10 cellular contexts compared by ENCODE assay signal in genomic region chr2:28407131-28407975, GRCh38. TPM values are rescaled to one million over a fixed set of nuclear protein-coding genes. Genes with fewer than 3 reads are reported as not detected.
A peak's percentile ranks its signal among the peaks of the same experiment; 100 is the strongest.
DNase-seq lines count a peak whose midpoint lies in the region; ATAC-seq and TF ChIP-seq lines count a peak whose summit lies in the region.
"Had no signal": no experiment of that assay in that cellular context is flagged by ENCODE, and none has a peak within 500 bp of the region (broad histone marks: within the 10 kb centered on the region; RNA-seq: fewer than 3 reads in every experiment).

No MANE protein-coding gene starts in this region.

- H3K4me3 Mint-ChIP-seq in activated T-helper 1 cell treated with anti-CD3 and anti-CD28 coated beads, Interleukin-12 subunit alpha, Interleukin-12 subunit beta, Interleukin-2, Interleukin-4 antibody, amounts not matched to agents 30 ng/mL and 10 ng/mL and 1 ng/mL, durations not matched to agents 14 hours and 24 hours and 36 hours: no peak overlapping the region
- H3K4me3 Mint-ChIP-seq: GM23338 had no signal

- peaks cover 14% of the 10 kb centered on the region; the same call in 1 of the 2 replicates for H4K20me1 ChIP-seq in GM23248 (ENCODE audit: insufficient read depth)
- no peaks in the 10 kb centered on the region for H4K20me1 ChIP-seq in MM.1S (ENCODE audit: insufficient read depth, low read length)

- H3K4me1 ChIP-seq in GM23248 (ENCODE audit: insufficient read depth) (peaks cover 24% of the 10 kb centered on the region), heart left ventricle (peaks cover 0 to 98% (median 32%) of the 10 kb centered on the region in 12 donors), sigmoid colon (peaks cover 0 to 84% (median 58%) of the 10 kb centered on the region in 4 donors), MM.1S (ENCODE audit: low read length) (no peaks in the 10 kb centered on the region)

- H3K4me1 Mint-ChIP-seq in activated T-helper 1 cell treated with anti-CD3 and anti-CD28 coated beads, Interleukin-12 subunit alpha, Interleukin-12 subunit beta, Interleukin-2, Interleukin-4 antibody, amounts not matched to agents 30 ng/mL and 10 ng/mL and 1 ng/mL, durations not matched to agents 14 hours and 24 hours and 36 hours (ENCODE audit: low read depth): peaks cover 67% of the 10 kb centered on the region

- peak overlapping the region; percentile 50; the same call in 1 of the 2 replicates for H3K9ac ChIP-seq in GM23248
- H3K9ac ChIP-seq in MM.1S (ENCODE audit: low read length): no peak overlapping the region

- H3K9me3 Mint-ChIP-seq in activated T-helper 1 cell treated with anti-CD3 and anti-CD28 coated beads, Interleukin-12 subunit alpha, Interleukin-12 subunit beta, Interleukin-2, Interleukin-4 antibody, amounts not matched to agents 30 ng/mL and 10 ng/mL and 1 ng/mL, durations not matched to agents 14 hours and 24 hours and 36 hours: no peaks in the 10 kb centered on the region
- H3K9me3 Mint-ChIP-seq: GM23338 had no signal

- peak overlapping the region; percentile 61 for H3K27ac Mint-ChIP-seq in activated T-helper 1 cell treated with anti-CD3 and anti-CD28 coated beads, Interleukin-12 subunit alpha, Interleukin-12 subunit beta, Interleukin-2, Interleukin-4 antibody, amounts not matched to agents 30 ng/mL and 10 ng/mL and 1 ng/mL, durations not matched to agents 14 hours and 24 hours and 36 hours
- H3K27ac Mint-ChIP-seq: GM23338 had no signal

- peaks cover 64% of the 10 kb centered on the region for H3K36me3 Mint-ChIP-seq in activated T-helper 1 cell treated with anti-CD3 and anti-CD28 coated beads, Interleukin-12 subunit alpha, Interleukin-12 subunit beta, Interleukin-2, Interleukin-4 antibody, amounts not matched to agents 30 ng/mL and 10 ng/mL and 1 ng/mL, durations not matched to agents 14 hours and 24 hours and 36 hours (ENCODE audit: low read depth)

- ATAC-seq in heart left ventricle: peak in 2 of 4 donors; percentile 4 to 10
- ATAC-seq in GM18909 (IDR thresholded peaks at IDR 0.05; ENCODE audit: poor library complexity, unreplicated experiment): no peak
- ATAC-seq: GM23338 had no signal

- H2AFZ ChIP-seq in GM23248 (no peak overlapping the region), MM.1S (ENCODE audit: low read length) (no peak overlapping the region)
- H2AFZ ChIP-seq: GM23338 had no signal

- no peaks in the 10 kb centered on the region for H3K9me3 ChIP-seq in GM23248 (ENCODE audit: low read depth)
- no peaks in the 10 kb centered on the region for H3K9me3 ChIP-seq in heart left ventricle
- no peaks in the 10 kb centered on the region for H3K9me3 ChIP-seq in sigmoid colon
- no peaks in the 10 kb centered on the region for H3K9me3 ChIP-seq in MM.1S (replicated peaks; ENCODE audit: insufficient read depth, low read length)

- no peak for TF ChIP-seq EP300 in sigmoid colon (IDR thresholded peaks at IDR 0.05)

- TF ChIP-seq CTCF in heart left ventricle (IDR thresholded peaks at IDR 0.05) (no peak), sigmoid colon (IDR thresholded peaks at IDR 0.05) (no peak), MM.1S (IDR thresholded peaks at IDR 0.05; ENCODE audit: low read length) (no peak)

- H3K27me3 ChIP-seq in GM23248 (replicated peaks; ENCODE audit: insufficient read depth) (no peaks in the 10 kb centered on the region), heart left ventricle (no peaks in the 10 kb centered on the region), sigmoid colon (no peaks in the 10 kb centered on the region), MM.1S (replicated peaks; ENCODE audit: insufficient read depth, low read length) (no peaks in the 10 kb centered on the region)

- TF ChIP-seq POLR2A in heart left ventricle (IDR thresholded peaks at IDR 0.05): no peak
- no peak for TF ChIP-seq POLR2A in sigmoid colon (IDR thresholded peaks at IDR 0.05)

- H3K27ac ChIP-seq in GM23248 (peak overlapping the region; percentile 67), heart left ventricle (peak overlapping the region in 9 of 12 donors; percentile 11 to 87 (median 28)), sigmoid colon (peak overlapping the region; percentile 34 to 72 (median 62)), MM.1S (ENCODE audit: low read length) (no peak overlapping the region)

- no peak overlapping the region for H3K4me3 ChIP-seq in GM23248
- no peak overlapping the region for H3K4me3 ChIP-seq in heart left ventricle
- no peak overlapping the region for H3K4me3 ChIP-seq in sigmoid colon
- H3K4me3 ChIP-seq in MM.1S (ENCODE audit: low read length): no peak overlapping the region
- H3K4me3 ChIP-seq: GM23338 had no signal

- in situ Hi-C loops in GM23248 (cut with MboI): no loop called here

- H3K79me2 ChIP-seq in GM23248 (ENCODE audit: insufficient read depth) (peaks cover 97% of the 10 kb centered on the region), MM.1S (ENCODE audit: low read length) (peaks cover under 1% of the 10 kb centered on the region; the same call in 1 of the 2 replicates)

- H3K27me3 Mint-ChIP-seq in activated T-helper 1 cell treated with anti-CD3 and anti-CD28 coated beads, Interleukin-12 subunit alpha, Interleukin-12 subunit beta, Interleukin-2, Interleukin-4 antibody, amounts not matched to agents 30 ng/mL and 10 ng/mL and 1 ng/mL, durations not matched to agents 14 hours and 24 hours and 36 hours (ENCODE audit: insufficient read depth): no peaks in the 10 kb centered on the region

- intact Hi-C loops in activated T-helper 1 cell treated with anti-CD3 and anti-CD28 coated beads, Interleukin-12 subunit alpha, Interleukin-12 subunit beta, Interleukin-2, Interleukin-4 antibody, amounts not matched to agents 30 ng/mL and 10 ng/mL and 1 ng/mL, durations not matched to agents 14 hours and 24 hours and 36 hours (cut with micrococcal nuclease): no loop called here
- intact Hi-C loops in heart left ventricle (cut with DNase I): loop anchor here in 2 of 10 donors (5.0 to 10.0 kb wide), 3 partner anchors 453 to 705 kb away; partner anchors contain the start of genes BABAM2 (in 1 of the 2) and RBKS (in 1 of the 2)
- intact Hi-C loops in sigmoid colon (cut with DNase I): no loop called here

- peak overlapping the region; percentile 43 for H3K4me2 ChIP-seq in GM23248 (ENCODE audit: unreplicated experiment)
- no peak overlapping the region for H3K4me2 ChIP-seq in MM.1S (ENCODE audit: low read depth, low read length)
- H3K4me2 ChIP-seq: GM23338 had no signal

- 71 to 78% methylated on average over 8 of the region's 8 CpGs for WGBS in GM23248 (ENCODE audit: low coverage in 1 of 2, low lambda C conversion rate in 2 of 2, missing lambda C conversion rate in 2 of 2), 2 experiments
- WGBS in heart left ventricle, 4 donors: 68 to 88% (median 83%) methylated on average over 6 to 8 of the region's 8 CpGs
- 84 to 87% methylated on average over 8 of the region's 8 CpGs for WGBS in sigmoid colon, 2 donors

- H3K9me2 ChIP-seq in GM23248 (ENCODE audit: insufficient read depth): no peaks in the 10 kb centered on the region
- H3K9me2 ChIP-seq in MM.1S (replicated peaks; ENCODE audit: insufficient read depth, low read length): no peaks in the 10 kb centered on the region

- H3K36me3 ChIP-seq in GM23248 (ENCODE audit: low read depth) (peaks cover 80% of the 10 kb centered on the region), heart left ventricle (peaks cover 9 to 100% (median 93%) of the 10 kb centered on the region in 9 donors), sigmoid colon (peaks cover 81 to 99% (median 87%) of the 10 kb centered on the region in 4 donors), MM.1S (replicated peaks; ENCODE audit: insufficient read depth, low read length) (no peaks in the 10 kb centered on the region; the same call in 1 of the 2 replicates)

- DNase-seq in GM23248: no peak
- no peak for DNase-seq in activated T-helper 1 cell treated with anti-CD3 and anti-CD28 coated beads, Interleukin-12 subunit alpha, Interleukin-12 subunit beta, Interleukin-2, Interleukin-4 antibody, amounts not matched to agents 30 ng/mL and 10 ng/mL and 1 ng/mL, durations not matched to agents 14 hours and 24 hours and 36 hours (ENCODE audit: low spot score)
- DNase-seq in heart left ventricle: no peak
- peak; percentile 64 for DNase-seq in sigmoid colon
- DNase-seq in SK-N-DZ (ENCODE audit: low spot score): no peak
- no peak for DNase-seq in MM.1S
- no peak for DNase-seq in T-helper 9 cell
- DNase-seq: NCI-H1092 treated with DMSO at 0.1 percent for 48 hours had no signal

- H3F3A ChIP-seq in GM23248 (ENCODE audit: insufficient read depth): peaks cover 75% of the 10 kb centered on the region
- no peaks in the 10 kb centered on the region for H3F3A ChIP-seq in MM.1S (ENCODE audit: insufficient read depth, low read length)

RNA-seq across cellular contexts. Expression of gene FOSL2, which starts 14.7 kb away (rescaled TPM):
- total RNA-seq in GM23248 (2014; rRNA removed; shearing (Covaris generic)): 78.0 and 83.5 TPM in 2 replicates
- polyA plus RNA-seq in GM23248 (2016; fragmentation: Nextera tagmentation; extraction: Ambion mirVana): 42.4 and 45.0 TPM in 2 replicates
- 54.9 and 55.0 TPM in 2 replicates for total RNA-seq in activated T-helper 1 cell treated with anti-CD3 and anti-CD28 coated beads, Interleukin-12 subunit alpha, Interleukin-12 subunit beta, Interleukin-2, Interleukin-4 antibody, amounts not matched to agents 30 ng/mL and 10 ng/mL and 1 ng/mL, durations not matched to agents 14 hours and 24 hours and 36 hours
- total RNA-seq in heart left ventricle: 100 to 1,000 TPM in 2 of 9 donors, 10 to 100 TPM in 7; 26.2 to 144 (median 50.2) TPM
- polyA plus RNA-seq in heart left ventricle: 10 to 100 TPM; 15.2 to 66.2 TPM
- 100 to 1,000 TPM in 1 of 4 donors, 10 to 100 TPM in 3; 38.9 to 208 (median 67.3) TPM for total RNA-seq in sigmoid colon
- polyA plus RNA-seq in sigmoid colon: 10 to 100 TPM; 30.0 to 66.2 (median 55.0) TPM
- polyA plus RNA-seq in SK-N-DZ (2014; cell fraction: cytosol; rRNA removed): 0.57 and 0.89 TPM in 2 replicates
- polyA plus RNA-seq in SK-N-DZ (2014; cell fraction: nucleus; rRNA removed): 0.38 and 1.3 TPM in 2 replicates
